ENCODE assay signal across 15 cellular contexts in the genomic region with DNA sequence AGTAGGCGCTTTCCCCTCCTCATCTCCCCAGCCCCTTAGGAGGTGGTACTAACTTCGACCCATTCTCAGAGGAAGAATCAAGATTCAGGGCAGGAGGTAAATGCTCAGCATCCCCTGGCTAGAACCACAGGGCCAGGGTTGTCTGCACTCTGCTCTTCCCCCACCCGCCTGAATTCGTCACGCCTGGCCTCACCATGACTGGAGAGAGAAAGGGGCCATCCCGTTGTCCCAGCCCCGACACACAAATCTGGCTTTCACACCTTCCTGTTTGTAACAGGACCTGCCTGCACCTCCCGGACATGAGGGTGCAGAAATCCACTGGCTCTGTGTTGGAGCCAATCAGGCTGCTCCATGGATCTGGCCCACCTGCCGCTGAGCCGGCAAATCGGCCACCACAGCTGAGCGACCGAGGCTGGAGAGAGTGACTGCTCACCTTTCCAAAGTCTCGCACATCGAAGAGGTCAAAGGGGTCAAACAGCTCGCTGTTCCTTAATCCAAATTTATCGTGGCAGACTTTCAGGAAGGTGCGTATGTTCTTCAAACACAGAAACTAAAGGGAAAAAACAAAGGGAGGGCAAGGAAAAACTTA. TPM values are rescaled to one million over a fixed set of nuclear protein-coding genes. Genes with fewer than 3 reads are reported as not detected.
A peak's percentile ranks its signal among the peaks of the same experiment; 100 is the strongest.
DNase-seq lines count a peak whose midpoint lies in the region; ATAC-seq, FAIRE-seq and TF ChIP-seq lines count a peak whose summit lies in the region.
"Had no signal": no experiment of that assay in that cellular context is flagged by ENCODE, and none has a peak within 500 bp of the region (broad histone marks: within the 10 kb centered on the region; RNA-seq: fewer than 3 reads in every experiment).

No MANE protein-coding gene starts in this region.

- H3K27me3 Mint-ChIP-seq in progenitor cell of endocrine pancreas = no peaks in the 10 kb centered on the region
- H3K27me3 Mint-ChIP-seq: CD4-positive, CD25-positive, alpha-beta regulatory T cell had no signal

- H3K36me3 ChIP-seq in HEK293 (ENCODE audit: control insufficient read depth in 2 of 2, insufficient read depth in 1 of 2, low read length in 2 of 2) = peaks cover 0 to 7% of the 10 kb centered on the region in 2 experiments; a peak in 2 of 3 replicates
- H3K36me3 ChIP-seq in GM12878 (ENCODE audit: control insufficient read depth in 2 of 2, insufficient read depth in 2 of 2, low read length in 1 of 2) = peaks cover 5 to 9% of the 10 kb centered on the region in 2 experiments; a peak in 3 of 4 replicates
- H3K36me3 ChIP-seq in lower lobe of right lung = peaks cover 11% of the 10 kb centered on the region
- no peaks in the 10 kb centered on the region for H3K36me3 ChIP-seq in left ventricle myocardium inferior

- no peak overlapping the region for H3K4me3 Mint-ChIP-seq in progenitor cell of endocrine pancreas (ENCODE audit: low read depth)
- H3K4me3 Mint-ChIP-seq: CD4-positive, CD25-positive, alpha-beta regulatory T cell had no signal

- 93% methylated on average over 18 of the region's 18 CpGs for WGBS in GM12878 (ENCODE audit: insufficient coverage, insufficient replicate concordance, low lambda C conversion rate, missing lambda C conversion rate)

- H3K4me1 Mint-ChIP-seq in progenitor cell of endocrine pancreas (ENCODE audit: low read depth) = peaks cover 21% of the 10 kb centered on the region
- H3K4me1 Mint-ChIP-seq: CD4-positive, CD25-positive, alpha-beta regulatory T cell had no signal

- no peak overlapping the region for H3K9ac ChIP-seq in GM12878 (ENCODE audit: control insufficient read depth, insufficient read depth, low read length)

- FAIRE-seq in GM12878 (lab: Jason Lieb, UNC) = no peak

- BruUV-seq in GM12878 (replicated peaks; lab: Mats Ljungman, UMichigan) = no TSS peak

- TF ChIP-seq RAD21 in GM12878 (IDR thresholded peaks at IDR 0.05; ENCODE audit: insufficient read depth, low read depth, low read length) = no peak

- intact Hi-C loops in GM12878 (cut with micrococcal nuclease; ENCODE audit: unreplicated experiment) (no loop called here), lower lobe of right lung (cut with DNase I) (no loop called here), left ventricle myocardium inferior (cut with micrococcal nuclease) (no loop called here)

- no peaks in the 10 kb centered on the region for H3K9me3 ChIP-seq in HEK293 (ENCODE audit: control insufficient read depth, insufficient read depth, low read depth, low read length)
- H3K9me3 ChIP-seq in GM12878 (replicated peaks; ENCODE audit: control insufficient read depth, insufficient read depth, low read length) = no peaks in the 10 kb centered on the region
- no peaks in the 10 kb centered on the region for H3K9me3 ChIP-seq in lower lobe of right lung
- no peaks in the 10 kb centered on the region for H3K9me3 ChIP-seq in left ventricle myocardium inferior (replicated peaks)
- H3K9me3 ChIP-seq: Caco-2 had no signal

- no peaks in the 10 kb centered on the region for H3K4me1 ChIP-seq in HEK293 (ENCODE audit: control insufficient read depth, insufficient read depth, low read length)
- no peaks in the 10 kb centered on the region; the same call in 1 of the 2 replicates for H3K4me1 ChIP-seq in GM12878 (ENCODE audit: control insufficient read depth, insufficient read depth, low read length)
- H3K4me1 ChIP-seq in lower lobe of right lung = peaks cover 13% of the 10 kb centered on the region
- peaks cover 15% of the 10 kb centered on the region for H3K4me1 ChIP-seq in left ventricle myocardium inferior

- DNase-seq in GM12878 (ENCODE audit: low read depth, low spot score) (no peak), lower lobe of right lung (peak; percentile 20), progenitor cell of endocrine pancreas (ENCODE audit: low spot score, unreplicated experiment) (no peak), left ventricle myocardium inferior (no peak), NCI-H526 (lab: John Stamatoyannopoulos, UW) (no peak)
- DNase-seq: ACHN; AML-193; Caco-2; CD4-positive, CD25-positive, alpha-beta regulatory T cell; DMS153; NCI-H187; NCI-H69; SIG-M5 had no signal

- H3K4me3 ChIP-seq in HEK293 (ENCODE audit: low read depth, low read length) = no peak overlapping the region
- H3K4me3 ChIP-seq in GM12878 = no peak overlapping the region
- H3K4me3 ChIP-seq in lower lobe of right lung = no peak overlapping the region
- H3K4me3 ChIP-seq in left ventricle myocardium inferior = no peak overlapping the region

- H3K27me3 ChIP-seq in GM12878 (replicated peaks in 1 of 2; ENCODE audit: control insufficient read depth in 2 of 2, insufficient read depth in 2 of 2, low read length in 1 of 2) (no peaks in the 10 kb centered on the region), lower lobe of right lung (ENCODE audit: low read depth) (no peaks in the 10 kb centered on the region), left ventricle myocardium inferior (ENCODE audit: low read depth) (no peaks in the 10 kb centered on the region)

- RAD21 ChIA-PET in GM12878 (lab: Charles Lee; ENCODE audit: unreplicated experiment) = no interaction called here

- H4K20me1 ChIP-seq in GM12878 (ENCODE audit: control insufficient read depth, insufficient read depth) = no peaks in the 10 kb centered on the region

- no peak for TF ChIP-seq CTCF in HEK293 (tag by site-specific recombination; IDR thresholded peaks at IDR 0.05)
- TF ChIP-seq CTCF in GM12878 (IDR thresholded peaks at IDR 0.05 in 2 of 3, conservative IDR thresholded peaks at IDR 0.05 in 1 of 3; ENCODE audit: control insufficient read depth in 2 of 3, extremely low read depth in 1 of 3, insufficient read depth in 1 of 3, low read depth in 3 of 3, low read length in 3 of 3) = no peak
- TF ChIP-seq CTCF in lower lobe of right lung (IDR thresholded peaks at IDR 0.05) = no peak
- no peak for TF ChIP-seq CTCF in progenitor cell of endocrine pancreas (IDR thresholded peaks at IDR 0.05; ENCODE audit: unreplicated experiment)
- TF ChIP-seq CTCF in left ventricle myocardium inferior (IDR thresholded peaks at IDR 0.05; ENCODE audit: borderline replicate concordance) = no peak

- H3K27ac Mint-ChIP-seq in progenitor cell of endocrine pancreas = peak overlapping the region; percentile 19
- H3K27ac Mint-ChIP-seq: CD4-positive, CD25-positive, alpha-beta regulatory T cell had no signal

- in situ Hi-C loops in GM12878 (cut with MboI) = no loop called here

- TF ChIP-seq EP300 in GM12878 (IDR thresholded peaks at IDR 0.05; ENCODE audit: borderline replicate concordance in 1 of 2, control insufficient read depth in 1 of 2, low read depth in 2 of 2, low read length in 2 of 2) = no peak

- CTCF ChIA-PET in HEK293 (lab: Yijun Ruan, JAX) (interaction anchor here (1.0 kb wide), 1 partner anchor 11 kb away, joined by 3 read pairs; no protein-coding TSS in a partner anchor), GM12878 (lab: Yijun Ruan, JAX) (no interaction called here)

- ATAC-seq in GM12878 = no peak
- no peak for ATAC-seq in lower lobe of right lung
- no peak for ATAC-seq in HG02798 (IDR thresholded peaks at IDR 0.05; ENCODE audit: poor library complexity, unreplicated experiment)

- H3K36me3 Mint-ChIP-seq in progenitor cell of endocrine pancreas (ENCODE audit: insufficient read depth) = peaks cover 4% of the 10 kb centered on the region
- H3K36me3 Mint-ChIP-seq: CD4-positive, CD25-positive, alpha-beta regulatory T cell had no signal

- peaks cover 22% of the 10 kb centered on the region for H3K79me2 ChIP-seq in GM12878 (ENCODE audit: control insufficient read depth, insufficient read depth, low read length)

- POLR2A ChIA-PET in HEK293 (lab: Yijun Ruan, JAX) (no interaction called here), GM12878 (lab: Charles Lee) (no interaction called here)

- H3K27ac ChIP-seq in HEK293 (ENCODE audit: extremely low read depth, low read depth, low read length) (no peak overlapping the region), GM12878 (ENCODE audit: control insufficient read depth, insufficient read depth) (no peak overlapping the region), lower lobe of right lung (no peak overlapping the region), left ventricle myocardium inferior (replicated peaks) (no peak overlapping the region)

- no peaks in the 10 kb centered on the region for H3K9me3 Mint-ChIP-seq in progenitor cell of endocrine pancreas (ENCODE audit: low read depth)
- H3K9me3 Mint-ChIP-seq: CD4-positive, CD25-positive, alpha-beta regulatory T cell had no signal

- TF ChIP-seq POLR2A in GM12878 (IDR thresholded peaks at IDR 0.05; ENCODE audit: low read depth, low read length) = no peak

- H2AFZ ChIP-seq in GM12878 (ENCODE audit: control insufficient read depth, low read depth, low read length) = no peak overlapping the region

- H3K4me2 ChIP-seq in GM12878 (ENCODE audit: control insufficient read depth, insufficient read depth) = no peak overlapping the region

- SMC1A ChIA-PET in GM12878 (lab: Charles Lee; ENCODE audit: uncharacterized antibody, unreplicated experiment) = no interaction called here

TF ChIP-seq in HEK293, 187 proteins besides CTCF, POLR2A, EP300 and RAD21:
- peak; percentile 43; the same call in 1 of the 2 replicates for TF ChIP-seq ZNF223 (tag by site-specific recombination; IDR thresholded peaks at IDR 0.05)
- no peak for TF ChIP-seq ZNF791 (tag by site-specific recombination; IDR thresholded peaks at IDR 0.05)

TF ChIP-seq in GM12878, 131 proteins besides CTCF, POLR2A, EP300 and RAD21 (continues in another document):
- TF ChIP-seq RUNX3 (IDR thresholded peaks at IDR 0.05; ENCODE audit: low read length) = no peak
- TF ChIP-seq FOS (IDR thresholded peaks at IDR 0.05; ENCODE audit: borderline replicate concordance, extremely low read depth, insufficient read length) = no peak
- TF ChIP-seq NR2C2 (IDR thresholded peaks at IDR 0.05; ENCODE audit: borderline replicate concordance, control insufficient read depth, insufficient read length, low read depth) = no peak
- no peak for TF ChIP-seq FOXK2 (IDR thresholded peaks at IDR 0.05)

RNA-seq across cellular contexts. Expression of a gene that starts 53.4 kb away (rescaled TPM):
- 39.5 and 41.0 TPM in 2 replicates for total RNA-seq in GM12878 (2013; cell fraction: nucleolus; rRNA removed)
- total RNA-seq in GM12878 (2014; rRNA removed) (15.4 and 17.3 TPM in 2 replicates), GM12878 (2014; rRNA removed; fragmentation: Illumina TruSeq; extraction: Trizol) (17.8 and 18.1 TPM in 2 replicates), GM12878 (2021) (36.0 and 43.9 TPM in 2 replicates), lower lobe of right lung (26.9 TPM), progenitor cell of endocrine pancreas (80.6 and 82.8 TPM in 2 replicates), left ventricle myocardium inferior (4.1 TPM)
- polyA plus RNA-seq in GM12878 (2011; ENCODE audit: low read depth) = 11.0 TPM
- polyA plus RNA-seq in GM12878 (2011; rRNA removed) (9.7 and 13.3 TPM in 2 replicates), GM12878 (2014; fragmentation: Illumina TruSeq; extraction: Trizol) (16.1 and 23.6 TPM in 2 replicates), GM12878 (2014; fragmentation: Nextera tagmentation; extraction: Ambion mirVana) (under 1 TPM; 0.13 to 0.53 TPM), GM12878 (2014; rRNA removed) (26.7 and 30.9 TPM in 2 replicates), GM12878 (2016; fragmentation: Nextera tagmentation; extraction: Ambion mirVana) (10 to 100 TPM; 13.5 to 16.6 TPM)
- polyA plus RNA-seq in GM12878 (2011; cell fraction: cytosol; rRNA removed) = 16.2 and 18.8 TPM in 2 replicates
- 37.5 and 42.0 TPM in 2 replicates for polyA plus RNA-seq in GM12878 (2011; cell fraction: nucleus; rRNA removed)
- polyA plus RNA-seq in GM12878 (2012) = 24.7 and 27.4 TPM in 2 replicates
- 21.4 and 32.6 TPM in 2 replicates for polyA minus RNA-seq in GM12878 (2011; rRNA and poly(A)+ RNA removed)
- 12.7 and 13.9 TPM in 2 replicates for polyA minus RNA-seq in GM12878 (2011; cell fraction: cytosol; rRNA and poly(A)+ RNA removed)
- 11.4 and 17.0 TPM in 2 replicates for polyA minus RNA-seq in GM12878 (2011; cell fraction: nucleus; rRNA and poly(A)+ RNA removed)
